Comparison of ENCODE assay signal across 13 cellular contexts in genomic region chr1:3785458-3786157, GRCh38. TPM values are rescaled to one million over a fixed set of nuclear protein-coding genes. Genes with fewer than 3 reads are reported as not detected.
DNase-seq lines count a peak whose midpoint lies in the region; ATAC-seq, FAIRE-seq and TF ChIP-seq lines count a peak whose summit lies in the region.
"Had no signal": no experiment of that assay in that cellular context is flagged by ENCODE, and none has a peak within 500 bp of the region (broad histone marks: within the 10 kb centered on the region; RNA-seq: fewer than 3 reads in every experiment).

No MANE protein-coding gene starts in this region.

- H2AFZ ChIP-seq in Karpas-422 (ENCODE audit: low read length) (no peak overlapping the region), GM12878 (ENCODE audit: control insufficient read depth, low read depth, low read length) (no peak overlapping the region), HepG2 (ENCODE audit: low read length) (no peak overlapping the region)

- TF ChIP-seq POLR2A in GM12878 (IDR thresholded peaks at IDR 0.05; ENCODE audit: low read depth, low read length) (no peak), HepG2 (IDR thresholded peaks at IDR 0.05; ENCODE audit: insufficient read depth in 1 of 2, low read depth in 2 of 2, low read length in 2 of 2) (no peak)

- H3K9me3 ChIP-seq in Karpas-422 (ENCODE audit: low read length) (no peaks in the 10 kb centered on the region), GM12878 (replicated peaks; ENCODE audit: control insufficient read depth, insufficient read depth, low read length) (no peaks in the 10 kb centered on the region), HepG2 (ENCODE audit: low read length) (no peaks in the 10 kb centered on the region)

- peak; percentile 76 for TF ChIP-seq RAD21 in GM12878 (IDR thresholded peaks at IDR 0.05; ENCODE audit: insufficient read depth, low read depth, low read length)
- TF ChIP-seq RAD21 in HepG2 (CRISPR knock-in tag; IDR thresholded peaks at IDR 0.05), result peak; percentile 54; the same call in 1 of the 2 replicates

- DNase-seq in Karpas-422, result peak; percentile 87
- no peak for DNase-seq in GM12878 (ENCODE audit: low read depth, low spot score)
- DNase-seq in HepG2 (ENCODE audit: low spot score), result peak; percentile 60
- DNase-seq in NCI-H1436 treated with DMSO at 0.1 percent for 48 hours (lab: John Stamatoyannopoulos, UW), result no peak
- no peak for DNase-seq in putamen (ENCODE audit: low spot score)
- DNase-seq: activated CD8-positive, alpha-beta T cell treated with anti-CD3 and anti-CD28 coated beads, Interleukin-2, amount 10 ng/mL, durations not matched to agents 7 days and 5 days; HFFc6; NCI-H748 treated with DMSO at 0.1 percent for 48 hours had no signal

- FAIRE-seq in G401.6 (lab: Jason Lieb, UNC) (peak; percentile 84), GM12878 (lab: Jason Lieb, UNC) (no peak), HepG2 (lab: Jason Lieb, UNC) (no peak)
- FAIRE-seq: colon had no signal

- H4K20me1 ChIP-seq in Karpas-422 (ENCODE audit: insufficient read depth, low read depth, low read length), result peaks cover 4% of the 10 kb centered on the region; the same call in 1 of the 2 replicates
- no peaks in the 10 kb centered on the region for H4K20me1 ChIP-seq in GM12878 (ENCODE audit: control insufficient read depth, insufficient read depth)
- no peaks in the 10 kb centered on the region for H4K20me1 ChIP-seq in HepG2 (ENCODE audit: insufficient read depth, low read length)

- RAD21 ChIA-PET in GM12878 (lab: Charles Lee; ENCODE audit: unreplicated experiment), result no interaction called here

- peaks cover 17% of the 10 kb centered on the region for H3K79me2 ChIP-seq in Karpas-422 (ENCODE audit: low read length)
- peaks cover 3% of the 10 kb centered on the region for H3K79me2 ChIP-seq in GM12878 (ENCODE audit: control insufficient read depth, insufficient read depth, low read length)
- peaks cover 16% of the 10 kb centered on the region for H3K79me2 ChIP-seq in HepG2 (ENCODE audit: insufficient read depth, low read length)

- WGBS in GM12878 (ENCODE audit: insufficient coverage, insufficient replicate concordance, low lambda C conversion rate, missing lambda C conversion rate), result 93% methylated on average over 13 of the region's 14 CpGs
- 46% methylated on average over 14 of the region's 14 CpGs for WGBS in HepG2 (ENCODE audit: low lambda C conversion rate)

- SMC1A ChIA-PET in GM12878 (lab: Charles Lee; ENCODE audit: uncharacterized antibody, unreplicated experiment), result interaction anchor here (0.7 kb wide), 1 partner anchor 74 kb away, joined by 3 read pairs; no protein-coding TSS in a partner anchor

- H3K9ac ChIP-seq in Karpas-422 (ENCODE audit: low read length), result no peak overlapping the region
- H3K9ac ChIP-seq in GM12878 (ENCODE audit: control insufficient read depth, insufficient read depth, low read length), result no peak overlapping the region
- H3K9ac ChIP-seq in HepG2 (ENCODE audit: insufficient read depth, low read depth, low read length), result no peak overlapping the region

- no TSS peak for BruUV-seq in GM12878 (replicated peaks; lab: Mats Ljungman, UMichigan)
- no TSS peak for BruUV-seq in HepG2 (replicated peaks; lab: Mats Ljungman, UMichigan)

- H3K4me1 ChIP-seq in Karpas-422 (ENCODE audit: low read length), result no peaks in the 10 kb centered on the region
- H3K4me1 ChIP-seq in GM12878 (ENCODE audit: control insufficient read depth, insufficient read depth, low read length), result peaks cover 14% of the 10 kb centered on the region
- H3K4me1 ChIP-seq in HepG2 (ENCODE audit: insufficient read depth, low read length), result peaks cover 25% of the 10 kb centered on the region

- in situ Hi-C loops in GM12878 (cut with MboI) (no loop called here), HepG2 (cut with HindIII; ENCODE audit: extremely low pct_ligation_motif_present, low pct_unique_long_range_greater_than_20kb) (no loop called here)

- H3K27ac ChIP-seq in Karpas-422 (ENCODE audit: low read length) (no peak overlapping the region), GM12878 (ENCODE audit: control insufficient read depth, insufficient read depth) (no peak overlapping the region), HepG2 (ENCODE audit: extremely low read length, insufficient read depth, low read length) (peak overlapping the region; percentile 47)

- CTCF ChIA-PET in GM12878 (lab: Yijun Ruan, JAX) (interaction anchor here (2.7 kb wide), 1 partner anchor 10 kb away, joined by 6 read pairs; no protein-coding TSS in a partner anchor), HepG2 (lab: Yijun Ruan, JAX; ENCODE audit: low intra/inter-chr PET ratio, low total read pairs) (interaction anchor here (1.0 to 1.7 kb wide), 3 partner anchors 10 to 16 kb away, joined by 3 to 10 read pairs (median 5); partner anchors contain the start of gene LRRC47)

- intact Hi-C loops in GM12878 (cut with micrococcal nuclease; ENCODE audit: unreplicated experiment) (no loop called here), HepG2 (cut with micrococcal nuclease; ENCODE audit: unreplicated experiment) (loop anchor here (1.0 kb wide), 1 partner anchor 16 kb away; no protein-coding TSS in a partner anchor)

- no peaks in the 10 kb centered on the region for H3K9me2 ChIP-seq in Karpas-422 (replicated peaks; ENCODE audit: insufficient read depth, low read length)

- ATAC-seq in GM12878 (no peak), HepG2 (peak; percentile 78), GM21737 (IDR thresholded peaks at IDR 0.05; ENCODE audit: unreplicated experiment) (no peak), HG03354 (IDR thresholded peaks at IDR 0.05; ENCODE audit: poor library complexity, severe bottlenecking, unreplicated experiment) (no peak)
- ATAC-seq: activated CD8-positive, alpha-beta T cell treated with anti-CD3 and anti-CD28 coated beads, Interleukin-2, amount 10 ng/mL, durations not matched to agents 7 days and 5 days had no signal

- POLR2A ChIA-PET in GM12878 (lab: Charles Lee), result no interaction called here
- POLR2A ChIA-PET in HepG2 (lab: Yijun Ruan, JAX), result interaction anchor here (1.0 to 2.4 kb wide), 5 partner anchors 8 to 14 kb away, joined by 4 to 19 read pairs (median 10); partner anchors contain the start of gene LRRC47

- no peaks in the 10 kb centered on the region for H3K27me3 ChIP-seq in Karpas-422 (ENCODE audit: low read length)
- no peaks in the 10 kb centered on the region for H3K27me3 ChIP-seq in GM12878 (replicated peaks in 1 of 2; ENCODE audit: control insufficient read depth in 2 of 2, insufficient read depth in 2 of 2, low read length in 1 of 2)
- no peaks in the 10 kb centered on the region for H3K27me3 ChIP-seq in HepG2 (ENCODE audit: control insufficient read depth in 1 of 2, insufficient read depth in 2 of 2, low read length in 2 of 2)

- H3K4me2 ChIP-seq in Karpas-422 (ENCODE audit: low read depth, low read length, poor library complexity, severe bottlenecking) (no peak overlapping the region), GM12878 (ENCODE audit: control insufficient read depth, insufficient read depth) (no peak overlapping the region), HepG2 (ENCODE audit: low read depth, low read length) (peak overlapping the region; percentile 15)

- TF ChIP-seq CTCF in GM12878 (IDR thresholded peaks at IDR 0.05 in 2 of 3, conservative IDR thresholded peaks at IDR 0.05 in 1 of 3; ENCODE audit: control insufficient read depth in 2 of 3, extremely low read depth in 1 of 3, insufficient read depth in 1 of 3, low read depth in 3 of 3, low read length in 3 of 3) (peak; percentile 10 to 50 (median 27); a peak in 2 of 6 replicates), HepG2 (CRISPR knock-in tag; IDR thresholded peaks at IDR 0.05) (peak; percentile 91)

- H3K4me3 ChIP-seq in Karpas-422 (ENCODE audit: low read length) (no peak overlapping the region), GM12878 (no peak overlapping the region), HepG2 (replicated peaks in 1 of 3; ENCODE audit: insufficient read depth in 1 of 3, low read depth in 2 of 3, low read length in 3 of 3) (no peak overlapping the region)

- no peak for TF ChIP-seq EP300 in GM12878 (IDR thresholded peaks at IDR 0.05; ENCODE audit: borderline replicate concordance in 1 of 2, control insufficient read depth in 1 of 2, low read depth in 2 of 2, low read length in 2 of 2)
- TF ChIP-seq EP300 in HepG2 (IDR thresholded peaks at IDR 0.05; ENCODE audit: low read depth in 2 of 2, low read length in 2 of 2), result no peak
- TF ChIP-seq EP300 in HepG2 (CRISPR knock-in tag; IDR thresholded peaks at IDR 0.05; ENCODE audit: borderline replicate concordance), result no peak

- H3K36me3 ChIP-seq in Karpas-422 (ENCODE audit: insufficient read depth, low read length) (peaks cover 4% of the 10 kb centered on the region; the same call in 1 of the 2 replicates), GM12878 (ENCODE audit: control insufficient read depth in 2 of 2, insufficient read depth in 2 of 2, low read length in 1 of 2) (peaks cover 22 to 25% of the 10 kb centered on the region in 2 experiments), HepG2 (replicated peaks in 1 of 2; ENCODE audit: control insufficient read depth in 1 of 2, insufficient read depth in 2 of 2, low read length in 2 of 2) (peaks cover 24 to 62% of the 10 kb centered on the region in 2 experiments)

RNA-seq across cellular contexts. Expression of gene LRRC47, which starts 10.7 kb away (rescaled TPM):
- 10.2 and 29.1 TPM in 2 replicates for total RNA-seq in Karpas-422 (2014; rRNA removed; shearing (Covaris generic); ENCODE audit: low replicate concordance)
- 13.3 and 18.5 TPM in 2 replicates for total RNA-seq in GM12878 (2013; cell fraction: nucleolus; rRNA removed)
- total RNA-seq in GM12878 (2014; rRNA removed) (20.9 and 22.9 TPM in 2 replicates), GM12878 (2014; rRNA removed; fragmentation: Illumina TruSeq; extraction: Trizol) (13.7 and 15.3 TPM in 2 replicates), GM12878 (2021) (31.0 and 34.6 TPM in 2 replicates), HepG2 (2016; rRNA removed; fragmentation: Illumina TruSeq; extraction: Trizol) (52.4 and 52.5 TPM in 2 replicates)
- 8.3 TPM for polyA plus RNA-seq in GM12878 (2011; ENCODE audit: low read depth)
- polyA plus RNA-seq in GM12878 (2011; rRNA removed) (24.0 and 25.4 TPM in 2 replicates), GM12878 (2014; fragmentation: Illumina TruSeq; extraction: Trizol) (20.4 and 26.1 TPM in 2 replicates), GM12878 (2014; fragmentation: Nextera tagmentation; extraction: Ambion mirVana) (1 to 10 TPM; 2.5 to 4.5 TPM), GM12878 (2014; rRNA removed) (21.1 and 24.4 TPM in 2 replicates), GM12878 (2016; fragmentation: Nextera tagmentation; extraction: Ambion mirVana) (10 to 100 TPM; 14.1 to 15.3 TPM), HepG2 (2011; rRNA removed) (18.3 and 20.2 TPM in 2 replicates)
- polyA plus RNA-seq in GM12878 (2011; cell fraction: cytosol; rRNA removed), result 13.1 and 14.6 TPM in 2 replicates
- 17.9 and 29.4 TPM in 2 replicates for polyA plus RNA-seq in GM12878 (2011; cell fraction: nucleus; rRNA removed)
- 23.2 and 23.5 TPM in 2 replicates for polyA plus RNA-seq in GM12878 (2012)
- polyA minus RNA-seq in GM12878 (2011; rRNA and poly(A)+ RNA removed), result 6.3 and 8.1 TPM in 2 replicates
- 6.0 and 6.8 TPM in 2 replicates for polyA minus RNA-seq in GM12878 (2011; cell fraction: cytosol; rRNA and poly(A)+ RNA removed)
- 4.2 and 8.9 TPM in 2 replicates for polyA minus RNA-seq in GM12878 (2011; cell fraction: nucleus; rRNA and poly(A)+ RNA removed)
- 6.5 and 7.6 TPM in 2 replicates for total RNA-seq in HepG2 (2016; cell fraction: cytosol; rRNA removed; fragmentation: Illumina TruSeq; extraction: Trizol; ENCODE audit: low read depth)
- 47.8 and 53.6 TPM in 2 replicates for total RNA-seq in HepG2 (2016; cell fraction: insoluble cytoplasmic fraction; rRNA removed; fragmentation: Illumina TruSeq; extraction: Trizol)
- total RNA-seq in HepG2 (2016; cell fraction: membrane; rRNA removed; fragmentation: Illumina TruSeq; extraction: Trizol), result 11.1 and 12.6 TPM in 2 replicates
- 22.3 and 30.2 TPM in 2 replicates for total RNA-seq in HepG2 (2016; cell fraction: nucleus; rRNA removed; fragmentation: Illumina TruSeq; extraction: Trizol)
- 11.1 and 11.8 TPM in 2 replicates for polyA plus RNA-seq in HepG2 (2011; cell fraction: cytosol; rRNA removed)
- polyA plus RNA-seq in HepG2 (2011; cell fraction: nucleus; rRNA removed), result 22.8 and 33.3 TPM in 2 replicates
- polyA plus RNA-seq in HepG2 (2012), result 19.1 and 36.0 TPM in 2 replicates
- 3.5 and 3.9 TPM in 2 replicates for polyA plus RNA-seq in HepG2 (2016; cell fraction: cytosol; fragmentation: Illumina TruSeq; extraction: Trizol; ENCODE audit: low read depth)
- polyA plus RNA-seq in HepG2 (2016; cell fraction: insoluble cytoplasmic fraction; fragmentation: Illumina TruSeq; extraction: Trizol; ENCODE audit: low read depth), result 46.2 and 54.8 TPM in 2 replicates
- 9.2 and 9.3 TPM in 2 replicates for polyA plus RNA-seq in HepG2 (2016; cell fraction: membrane; fragmentation: Illumina TruSeq; extraction: Trizol; ENCODE audit: low read depth)
- polyA plus RNA-seq in HepG2 (2016; cell fraction: nucleus; fragmentation: Illumina TruSeq; extraction: Trizol; ENCODE audit: insufficient read depth, low read depth), result 63.9 and 68.5 TPM in 2 replicates
- polyA minus RNA-seq in HepG2 (2011; rRNA and poly(A)+ RNA removed; ENCODE audit: low replicate concordance), result 12.3 and 17.4 TPM in 2 replicates
- 12.0 and 18.0 TPM in 2 replicates for polyA minus RNA-seq in HepG2 (2011; cell fraction: cytosol; rRNA and poly(A)+ RNA removed)
- 10.1 and 11.3 TPM in 2 replicates for polyA minus RNA-seq in HepG2 (2011; cell fraction: nucleus; rRNA and poly(A)+ RNA removed)

RNA-seq across cellular contexts. Expression of gene SMIM1, which starts 13.1 kb away (rescaled TPM):
- total RNA-seq in Karpas-422 (2014; rRNA removed; shearing (Covaris generic); ENCODE audit: low replicate concordance), result 0.87 TPM in 1 of 2 replicates, not detected in the other
- 3.9 TPM in 1 of 2 replicates, not detected in the other for total RNA-seq in GM12878 (2013; cell fraction: nucleolus; rRNA removed)
- total RNA-seq in GM12878 (2014; rRNA removed) (0.71 TPM in 1 of 2 replicates, not detected in the other), GM12878 (2014; rRNA removed; fragmentation: Illumina TruSeq; extraction: Trizol) (not detected in 2 replicates), GM12878 (2021) (0.53 TPM in 1 of 2 replicates, not detected in the other), HepG2 (2016; rRNA removed; fragmentation: Illumina TruSeq; extraction: Trizol) (55.8 and 56.3 TPM in 2 replicates)
- not detected for polyA plus RNA-seq in GM12878 (2011; ENCODE audit: low read depth)
- polyA plus RNA-seq in GM12878 (2011; rRNA removed) (0.30 TPM in 1 of 2 replicates, not detected in the other), GM12878 (2014; fragmentation: Illumina TruSeq; extraction: Trizol) (not detected in 2 replicates), GM12878 (2014; fragmentation: Nextera tagmentation; extraction: Ambion mirVana) (not detected), GM12878 (2014; rRNA removed) (0.37 and 1.1 TPM in 2 replicates), GM12878 (2016; fragmentation: Nextera tagmentation; extraction: Ambion mirVana) (not detected), HepG2 (2011; rRNA removed) (12.4 and 22.2 TPM in 2 replicates)
- polyA plus RNA-seq in GM12878 (2011; cell fraction: cytosol; rRNA removed), result 0.54 and 0.92 TPM in 2 replicates
- 0.36 and 0.94 TPM in 2 replicates for polyA plus RNA-seq in GM12878 (2011; cell fraction: nucleus; rRNA removed)
- polyA plus RNA-seq in GM12878 (2012), result 0.97 and 1.8 TPM in 2 replicates
- polyA minus RNA-seq in GM12878 (2011; rRNA and poly(A)+ RNA removed), result not detected in 2 replicates
- not detected in 2 replicates for polyA minus RNA-seq in GM12878 (2011; cell fraction: cytosol; rRNA and poly(A)+ RNA removed)
- 0.97 and 1.1 TPM in 2 replicates for polyA minus RNA-seq in GM12878 (2011; cell fraction: nucleus; rRNA and poly(A)+ RNA removed)
- 360 and 516 TPM in 2 replicates for total RNA-seq in HepG2 (2016; cell fraction: cytosol; rRNA removed; fragmentation: Illumina TruSeq; extraction: Trizol; ENCODE audit: low read depth)
- 54.3 and 58.0 TPM in 2 replicates for total RNA-seq in HepG2 (2016; cell fraction: insoluble cytoplasmic fraction; rRNA removed; fragmentation: Illumina TruSeq; extraction: Trizol)
- total RNA-seq in HepG2 (2016; cell fraction: membrane; rRNA removed; fragmentation: Illumina TruSeq; extraction: Trizol), result 94.8 and 147 TPM in 2 replicates
- total RNA-seq in HepG2 (2016; cell fraction: nucleus; rRNA removed; fragmentation: Illumina TruSeq; extraction: Trizol), result 35.3 and 45.5 TPM in 2 replicates
- 15.0 and 35.9 TPM in 2 replicates for polyA plus RNA-seq in HepG2 (2011; cell fraction: cytosol; rRNA removed)
- 20.1 and 21.5 TPM in 2 replicates for polyA plus RNA-seq in HepG2 (2011; cell fraction: nucleus; rRNA removed)
- 18.7 and 18.9 TPM in 2 replicates for polyA plus RNA-seq in HepG2 (2012)
- 172 and 230 TPM in 2 replicates for polyA plus RNA-seq in HepG2 (2016; cell fraction: cytosol; fragmentation: Illumina TruSeq; extraction: Trizol; ENCODE audit: low read depth)
- 45.5 and 47.9 TPM in 2 replicates for polyA plus RNA-seq in HepG2 (2016; cell fraction: insoluble cytoplasmic fraction; fragmentation: Illumina TruSeq; extraction: Trizol; ENCODE audit: low read depth)
- 82.1 and 104 TPM in 2 replicates for polyA plus RNA-seq in HepG2 (2016; cell fraction: membrane; fragmentation: Illumina TruSeq; extraction: Trizol; ENCODE audit: low read depth)
- 32.0 and 32.8 TPM in 2 replicates for polyA plus RNA-seq in HepG2 (2016; cell fraction: nucleus; fragmentation: Illumina TruSeq; extraction: Trizol; ENCODE audit: insufficient read depth, low read depth)
- polyA minus RNA-seq in HepG2 (2011; rRNA and poly(A)+ RNA removed; ENCODE audit: low replicate concordance), result 29.5 TPM in 1 of 2 replicates, not detected in the other
- polyA minus RNA-seq in HepG2 (2011; cell fraction: cytosol; rRNA and poly(A)+ RNA removed), result 18.6 and 19.1 TPM in 2 replicates
- 17.1 and 18.4 TPM in 2 replicates for polyA minus RNA-seq in HepG2 (2011; cell fraction: nucleus; rRNA and poly(A)+ RNA removed)
- total RNA-seq: activated CD8-positive, alpha-beta T cell treated with anti-CD3 and anti-CD28 coated beads, Interleukin-2, amount 10 ng/mL, durations not matched to agents 7 days and 5 days had no signal

RNA-seq across cellular contexts. Expression of gene CCDC27, which starts 33.4 kb away (rescaled TPM):
- total RNA-seq in Karpas-422 (2014; rRNA removed; shearing (Covaris generic); ENCODE audit: low replicate concordance), result not detected in 2 replicates
- total RNA-seq in GM12878 (2013; cell fraction: nucleolus; rRNA removed), result not detected in 2 replicates
- total RNA-seq in GM12878 (2014; rRNA removed) (not detected in 2 replicates), GM12878 (2014; rRNA removed; fragmentation: Illumina TruSeq; extraction: Trizol) (not detected in 2 replicates), GM12878 (2021) (not detected in 2 replicates), HepG2 (2016; rRNA removed; fragmentation: Illumina TruSeq; extraction: Trizol) (not detected in 2 replicates)
- polyA plus RNA-seq in GM12878 (2011; ENCODE audit: low read depth), result not detected
- polyA plus RNA-seq in GM12878 (2011; rRNA removed) (not detected in 2 replicates), GM12878 (2014; fragmentation: Illumina TruSeq; extraction: Trizol) (not detected in 2 replicates), GM12878 (2014; fragmentation: Nextera tagmentation; extraction: Ambion mirVana) (under 1 TPM in 1 of 2 experiments, not detected in 1; 0.05 TPM), GM12878 (2014; rRNA removed) (not detected in 2 replicates), GM12878 (2016; fragmentation: Nextera tagmentation; extraction: Ambion mirVana) (not detected), HepG2 (2011; rRNA removed) (not detected in 2 replicates)
- polyA plus RNA-seq in GM12878 (2011; cell fraction: cytosol; rRNA removed), result not detected in 2 replicates
- polyA plus RNA-seq in GM12878 (2011; cell fraction: nucleus; rRNA removed), result not detected in 2 replicates
- polyA plus RNA-seq in GM12878 (2012), result not detected in 2 replicates
- not detected in 2 replicates for polyA minus RNA-seq in GM12878 (2011; rRNA and poly(A)+ RNA removed)
- polyA minus RNA-seq in GM12878 (2011; cell fraction: cytosol; rRNA and poly(A)+ RNA removed), result not detected in 2 replicates
- not detected in 2 replicates for polyA minus RNA-seq in GM12878 (2011; cell fraction: nucleus; rRNA and poly(A)+ RNA removed)
- total RNA-seq in HepG2 (2016; cell fraction: cytosol; rRNA removed; fragmentation: Illumina TruSeq; extraction: Trizol; ENCODE audit: low read depth), result not detected in 2 replicates
- total RNA-seq in HepG2 (2016; cell fraction: insoluble cytoplasmic fraction; rRNA removed; fragmentation: Illumina TruSeq; extraction: Trizol), result not detected in 2 replicates
- total RNA-seq in HepG2 (2016; cell fraction: membrane; rRNA removed; fragmentation: Illumina TruSeq; extraction: Trizol), result not detected in 2 replicates
- not detected in 2 replicates for total RNA-seq in HepG2 (2016; cell fraction: nucleus; rRNA removed; fragmentation: Illumina TruSeq; extraction: Trizol)
- not detected in 2 replicates for polyA plus RNA-seq in HepG2 (2011; cell fraction: cytosol; rRNA removed)
- not detected in 2 replicates for polyA plus RNA-seq in HepG2 (2011; cell fraction: nucleus; rRNA removed)
- polyA plus RNA-seq in HepG2 (2012), result 0.23 TPM in 1 of 2 replicates, not detected in the other
- not detected in 2 replicates for polyA plus RNA-seq in HepG2 (2016; cell fraction: cytosol; fragmentation: Illumina TruSeq; extraction: Trizol; ENCODE audit: low read depth)
- not detected in 2 replicates for polyA plus RNA-seq in HepG2 (2016; cell fraction: insoluble cytoplasmic fraction; fragmentation: Illumina TruSeq; extraction: Trizol; ENCODE audit: low read depth)
- not detected in 2 replicates for polyA plus RNA-seq in HepG2 (2016; cell fraction: membrane; fragmentation: Illumina TruSeq; extraction: Trizol; ENCODE audit: low read depth)
- not detected in 2 replicates for polyA plus RNA-seq in HepG2 (2016; cell fraction: nucleus; fragmentation: Illumina TruSeq; extraction: Trizol; ENCODE audit: insufficient read depth, low read depth)
- not detected in 2 replicates for polyA minus RNA-seq in HepG2 (2011; rRNA and poly(A)+ RNA removed; ENCODE audit: low replicate concordance)
- not detected in 2 replicates for polyA minus RNA-seq in HepG2 (2011; cell fraction: cytosol; rRNA and poly(A)+ RNA removed)
- polyA minus RNA-seq in HepG2 (2011; cell fraction: nucleus; rRNA and poly(A)+ RNA removed), result not detected in 2 replicates
- total RNA-seq: activated CD8-positive, alpha-beta T cell treated with anti-CD3 and anti-CD28 coated beads, Interleukin-2, amount 10 ng/mL, durations not matched to agents 7 days and 5 days; HFFc6; lung microvascular endothelial cell had no signal

Comparison
In these comparisons a context has a peak if more than half of its experiments do, and no peak if none do; other contexts are left out.
1. DNase-seq: peak in Karpas-422 (single experiment) and HepG2 (single experiment); none in GM12878 (single experiment), NCI-H1436 treated with DMSO at 0.1 percent for 48 hours (single experiment) and putamen (single experiment).
2. RNA of gene SMIM1, which starts 13.1 kb away (total RNA-seq): 35.3 to 516 TPM in HepG2; 0.53 to 3.9 TPM in GM12878 and 0.87 TPM in Karpas-422; every median in the first group is over 4 times any median in the second.